Comparison of ENCODE assay signal across 28 cellular contexts in genomic region chr19:5644051-5644450, GRCh38. TPM values are rescaled to one million over a fixed set of nuclear protein-coding genes. Genes with fewer than 3 reads are reported as not detected.
DNase-seq lines count a peak whose midpoint lies in the region; ATAC-seq and TF ChIP-seq lines count a peak whose summit lies in the region.
"Had no signal": no experiment of that assay in that cellular context is flagged by ENCODE, and none has a peak within 500 bp of the region (broad histone marks: within the 10 kb centered on the region; RNA-seq: fewer than 3 reads in every experiment).

No MANE protein-coding gene starts in this region.

- no peaks in the 10 kb centered on the region for H3K27me3 Mint-ChIP-seq in activated T-helper 2 cell treated with anti-CD3 and anti-CD28 coated beads, Interferon-gamma antibody, Interleukin-2, Interleukin-4, amounts not matched to agents 10 μg/mL and 5 μg/mL and 100 μg/mL, durations not matched to agents 14 hours and 24 hours and 36 hours (ENCODE audit: low read depth)
- H3K27me3 Mint-ChIP-seq: activated naive CD4-positive, alpha-beta T cell treated with anti-CD3 and anti-CD28 coated beads, Interleukin-2, amount 10 ng/mL, durations not matched to agents 7 days and 5 days had no signal

- ATAC-seq in GM18505 (IDR thresholded peaks at IDR 0.05; ENCODE audit: unreplicated experiment): no peak
- ATAC-seq: activated T-cell treated with anti-CD3 and anti-CD28 coated beads, Interleukin-2, amount 50 U/mL, for 4 hours had no signal

- no peak overlapping the region for H3K4me3 Mint-ChIP-seq in activated T-helper 2 cell treated with anti-CD3 and anti-CD28 coated beads, Interferon-gamma antibody, Interleukin-2, Interleukin-4, amounts not matched to agents 10 μg/mL and 5 μg/mL and 100 μg/mL, durations not matched to agents 14 hours and 24 hours and 36 hours (ENCODE audit: low read depth)
- H3K4me3 Mint-ChIP-seq: activated naive CD4-positive, alpha-beta T cell treated with anti-CD3 and anti-CD28 coated beads, Interleukin-2, amount 10 ng/mL, durations not matched to agents 7 days and 5 days; activated T-cell treated with anti-CD3 and anti-CD28 coated beads, Interleukin-2, amount 50 U/mL, for 4 hours; T-helper 1 cell treated with Interleukin-12 subunit alpha and Interleukin-12 subunit beta and Interleukin-4 antibody, amounts not matched to agents 30 μg/mL and 1 μg/mL, for 36 hours had no signal

- no peak overlapping the region for H3K27ac Mint-ChIP-seq in activated T-helper 2 cell treated with anti-CD3 and anti-CD28 coated beads, Interferon-gamma antibody, Interleukin-2, Interleukin-4, amounts not matched to agents 10 μg/mL and 5 μg/mL and 100 μg/mL, durations not matched to agents 14 hours and 24 hours and 36 hours
- H3K27ac Mint-ChIP-seq: activated naive CD4-positive, alpha-beta T cell treated with anti-CD3 and anti-CD28 coated beads, Interleukin-2, amount 10 ng/mL, durations not matched to agents 7 days and 5 days; T-helper 1 cell treated with Interleukin-12 subunit alpha and Interleukin-12 subunit beta and Interleukin-4 antibody, amounts not matched to agents 30 μg/mL and 1 μg/mL, for 36 hours had no signal

- H3K9me3 Mint-ChIP-seq in activated T-helper 2 cell treated with anti-CD3 and anti-CD28 coated beads, Interferon-gamma antibody, Interleukin-2, Interleukin-4, amounts not matched to agents 10 μg/mL and 5 μg/mL and 100 μg/mL, durations not matched to agents 14 hours and 24 hours and 36 hours: no peaks in the 10 kb centered on the region
- H3K9me3 Mint-ChIP-seq: activated naive CD4-positive, alpha-beta T cell treated with anti-CD3 and anti-CD28 coated beads, Interleukin-2, amount 10 ng/mL, durations not matched to agents 7 days and 5 days; activated T-cell treated with anti-CD3 and anti-CD28 coated beads, Interleukin-2, amount 50 U/mL, for 4 hours; T-helper 1 cell treated with Interleukin-12 subunit alpha and Interleukin-12 subunit beta and Interleukin-4 antibody, amounts not matched to agents 30 μg/mL and 1 μg/mL, for 36 hours had no signal

- H3K36me3 Mint-ChIP-seq in activated T-helper 2 cell treated with anti-CD3 and anti-CD28 coated beads, Interferon-gamma antibody, Interleukin-2, Interleukin-4, amounts not matched to agents 10 μg/mL and 5 μg/mL and 100 μg/mL, durations not matched to agents 14 hours and 24 hours and 36 hours (ENCODE audit: low read depth): peaks cover 73% of the 10 kb centered on the region

- DNase-seq in AG08395 (ENCODE audit: low spot score) (peak; percentile 44), EH (ENCODE audit: low read depth) (peak; percentile 48), amniotic epithelial cell (ENCODE audit: low read depth) (peak; percentile 63), iris pigment epithelial cell (ENCODE audit: low read depth) (peak; percentile 64), NCI-H2107 (lab: John Stamatoyannopoulos, UW) (no peak)
- DNase-seq in activated T-helper 2 cell treated with anti-CD3 and anti-CD28 coated beads, Interferon-gamma antibody, Interleukin-2, Interleukin-4, amounts not matched to agents 10 μg/mL and 5 μg/mL and 100 μg/mL, durations not matched to agents 14 hours and 24 hours and 36 hours (ENCODE audit: low spot score): no peak
- DNase-seq: activated CD4-positive, CD25-positive, alpha-beta regulatory T cell treated with anti-CD3 and anti-CD28 coated beads, Interleukin-2, amount 50 U/mL, for 72 hours; activated naive CD4-positive, alpha-beta T cell treated with anti-CD3 and anti-CD28 coated beads, Interleukin-2, amount 10 ng/mL, durations not matched to agents 7 days and 5 days; activated T-cell treated with anti-CD3 and anti-CD28 coated beads, Interleukin-2, amount 50 U/mL, for 4 hours; aorta; C1 segment of cervical spinal cord; central memory CD4-positive, alpha-beta T cell; dermis blood vessel endothelial cell; DMS79 treated with DMSO at 0.1 percent for 48 hours; islet precursor cell; left ventricle myocardium inferior; mesendoderm; MM.1S; NCI-H1436; NCI-H2081 treated with DMSO at 0.1 percent for 48 hours; NCI-H446 treated with DMSO at 0.1 percent for 48 hours; NCI-H82; retina; RPMI8226; stimulated activated CD4-positive, alpha-beta T cell treated with anti-CD3 and anti-CD28 coated beads, Interleukin-2, amount 100 ng/mL, for 24 hours; trophoblast cell had no signal

- intact Hi-C loops in activated T-helper 2 cell treated with anti-CD3 and anti-CD28 coated beads, Interferon-gamma antibody, Interleukin-2, Interleukin-4, amounts not matched to agents 10 μg/mL and 5 μg/mL and 100 μg/mL, durations not matched to agents 14 hours and 24 hours and 36 hours (cut with micrococcal nuclease): no loop called here

- H3K4me1 Mint-ChIP-seq in activated T-helper 2 cell treated with anti-CD3 and anti-CD28 coated beads, Interferon-gamma antibody, Interleukin-2, Interleukin-4, amounts not matched to agents 10 μg/mL and 5 μg/mL and 100 μg/mL, durations not matched to agents 14 hours and 24 hours and 36 hours (ENCODE audit: low read depth): peaks cover 15% of the 10 kb centered on the region

- no peak for TF ChIP-seq POLR2A in GM18505 (IDR thresholded peaks at IDR 0.05; ENCODE audit: borderline replicate concordance, extremely low read depth, insufficient read depth, insufficient read length)

RNA-seq across cellular contexts. Expression of gene SAFB, which starts 21.2 kb away (rescaled TPM):
- total RNA-seq in activated T-helper 2 cell treated with anti-CD3 and anti-CD28 coated beads, Interferon-gamma antibody, Interleukin-2, Interleukin-4, amounts not matched to agents 10 μg/mL and 5 μg/mL and 100 μg/mL, durations not matched to agents 14 hours and 24 hours and 36 hours: 132 and 143 TPM in 2 replicates

RNA-seq across cellular contexts. Expression of gene SAFB2, which starts 21.5 kb away (rescaled TPM):
- 96.1 and 96.7 TPM in 2 replicates for total RNA-seq in activated T-helper 2 cell treated with anti-CD3 and anti-CD28 coated beads, Interferon-gamma antibody, Interleukin-2, Interleukin-4, amounts not matched to agents 10 μg/mL and 5 μg/mL and 100 μg/mL, durations not matched to agents 14 hours and 24 hours and 36 hours

RNA-seq across cellular contexts. Expression of gene MICOS13, which starts 36.3 kb away (rescaled TPM):
- total RNA-seq in activated T-helper 2 cell treated with anti-CD3 and anti-CD28 coated beads, Interferon-gamma antibody, Interleukin-2, Interleukin-4, amounts not matched to agents 10 μg/mL and 5 μg/mL and 100 μg/mL, durations not matched to agents 14 hours and 24 hours and 36 hours: 54.3 and 60.9 TPM in 2 replicates

RNA-seq across cellular contexts. Expression of gene HSD11B1L, which starts 36.8 kb away (rescaled TPM):
- total RNA-seq in activated T-helper 2 cell treated with anti-CD3 and anti-CD28 coated beads, Interferon-gamma antibody, Interleukin-2, Interleukin-4, amounts not matched to agents 10 μg/mL and 5 μg/mL and 100 μg/mL, durations not matched to agents 14 hours and 24 hours and 36 hours: 2.0 and 2.5 TPM in 2 replicates

RNA-seq across cellular contexts. Expression of gene RPL36, which starts 46.0 kb away (rescaled TPM):
- 996 and 1,031 TPM in 2 replicates for total RNA-seq in activated T-helper 2 cell treated with anti-CD3 and anti-CD28 coated beads, Interferon-gamma antibody, Interleukin-2, Interleukin-4, amounts not matched to agents 10 μg/mL and 5 μg/mL and 100 μg/mL, durations not matched to agents 14 hours and 24 hours and 36 hours

Comparison
In these comparisons a context has a peak if more than half of its experiments do, and no peak if none do; other contexts are left out.
1. DNase-seq: peak in AG08395 (single experiment), EH (single experiment), amniotic epithelial cell (single experiment) and iris pigment epithelial cell (single experiment); none in activated T-helper 2 cell treated with anti-CD3 and anti-CD28 coated beads, Interferon-gamma antibody, Interleukin-2, Interleukin-4, amounts not matched to agents 10 μg/mL and 5 μg/mL and 100 μg/mL, durations not matched to agents 14 hours and 24 hours and 36 hours (single experiment) and NCI-H2107 (single experiment).